ENCODE assay signal across 8 cellular contexts in the genomic region with DNA sequence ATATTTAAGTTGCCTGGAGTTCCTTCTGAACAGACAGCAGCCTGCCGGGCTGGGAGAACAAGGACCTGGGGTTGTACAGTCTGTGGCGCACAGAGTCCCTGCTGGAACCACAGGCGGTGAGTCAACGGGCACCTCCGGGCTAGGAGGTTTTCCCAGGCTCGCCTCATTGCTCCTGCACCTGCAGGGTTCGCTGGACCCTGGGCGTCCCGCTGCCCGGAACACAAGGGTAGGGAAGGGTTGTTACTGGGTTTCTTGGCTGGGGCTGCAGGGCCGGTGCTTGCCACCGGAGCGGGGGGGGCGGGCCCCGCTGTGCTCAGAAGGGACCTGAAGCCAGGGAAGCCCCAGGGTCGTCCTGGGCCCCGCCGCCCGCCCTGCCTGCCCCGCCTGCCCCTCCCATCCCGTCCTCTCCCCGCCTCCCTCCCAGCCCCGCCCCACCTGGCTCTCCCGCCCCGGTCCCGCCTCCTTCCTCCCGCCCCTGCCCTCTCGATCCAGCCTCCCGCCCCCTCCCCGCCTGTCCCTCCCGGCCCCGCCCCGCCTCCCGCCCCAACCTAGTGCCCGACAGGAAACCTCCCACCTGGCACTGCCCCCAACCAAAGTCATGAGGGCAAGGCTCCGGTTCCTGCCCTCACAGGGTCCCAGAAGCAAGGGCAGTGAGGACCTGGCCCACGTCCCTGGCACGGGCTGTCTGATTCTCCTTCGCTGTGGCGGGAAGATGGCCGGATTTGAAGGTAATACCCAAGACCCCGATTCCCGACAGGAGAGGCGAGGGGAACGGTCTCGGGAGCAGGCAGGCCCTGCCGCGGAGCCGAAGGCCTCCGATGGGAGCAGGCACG.
DNase-seq lines count a peak whose midpoint lies in the region; ATAC-seq, FAIRE-seq and TF ChIP-seq lines count a peak whose summit lies in the region.

No MANE protein-coding gene starts in this region.

- DNase-seq in D721Med (ENCODE audit: insufficient read length, low spot score), result peak; percentile 95
- peak; percentile 79 for DNase-seq in H54 (ENCODE audit: insufficient read length, low spot score)
- DNase-seq in NCI-H2107 treated with DMSO at 0.1 percent for 48 hours (lab: John Stamatoyannopoulos, UW; ENCODE audit: unreplicated experiment), result peak; percentile 58
- DNase-seq in central memory CD4-positive, alpha-beta T cell, result peak; percentile 30
- DNase-seq in kidney tubule cell (ENCODE audit: low spot score), result peak; percentile 91
- DNase-seq in stimulated activated CD4-positive, alpha-beta T cell treated with anti-CD3 and anti-CD28 coated beads, Interleukin-2, amount 100 ng/mL, for 24 hours, result peak; percentile 72 to 80

- H3K4me3 ChIP-seq in WI38 (ENCODE audit: low read depth, low read length), result peak overlapping the region; percentile 60

- no peak for ATAC-seq in HG03175 (IDR thresholded peaks at IDR 0.05; ENCODE audit: unreplicated experiment)

- FAIRE-seq in D721Med (lab: Jason Lieb, UNC) (no peak), H54 (lab: Jason Lieb, UNC) (no peak)

- TF ChIP-seq CTCF in D721Med (IDR thresholded peaks at IDR 0.05; ENCODE audit: insufficient read depth, missing control alignments) (no peak), WI38 (IDR thresholded peaks at IDR 0.05; ENCODE audit: low read depth, low read length) (no peak)

- TF ChIP-seq POLR2A in H54 (IDR thresholded peaks at IDR 0.05; ENCODE audit: low read depth, low read length), result no peak; the same call in 1 of the 2 replicates

Comparison
In these comparisons a context has a peak if more than half of its experiments do, and no peak if none do; other contexts are left out.
1. DNase-seq: peak in every context shown above with its lines; median percentile 95 in D721Med; 91 in kidney tubule cell; 79 in H54; 76 in stimulated activated CD4-positive, alpha-beta T cell treated with anti-CD3 and anti-CD28 coated beads, Interleukin-2, amount 100 ng/mL, for 24 hours; 58 in NCI-H2107 treated with DMSO at 0.1 percent for 48 hours; 30 in central memory CD4-positive, alpha-beta T cell.